ENCODE assay signal across 12 cellular contexts in genomic region chr1:81808760-81809159, GRCh38. TPM values are rescaled to one million over a fixed set of nuclear protein-coding genes. Genes with fewer than 3 reads are reported as not detected.
DNase-seq lines count a peak whose midpoint lies in the region; ATAC-seq, FAIRE-seq and TF ChIP-seq lines count a peak whose summit lies in the region.
"Had no signal": no experiment of that assay in that cellular context is flagged by ENCODE, and none has a peak within 500 bp of the region (broad histone marks: within the 10 kb centered on the region; RNA-seq: fewer than 3 reads in every experiment).

No MANE protein-coding gene starts in this region.

- H3K27ac ChIP-seq in ascending aorta (peak overlapping the region; percentile 58 to 71), upper lobe of right lung (no peak overlapping the region)
- H3K27ac ChIP-seq: epithelial cell of prostate had no signal

- no peak for DNase-seq in left ventricle myocardium superior
- no peak for DNase-seq in Right ventricle myocardium superior
- no peak for DNase-seq in ascending aorta (ENCODE audit: low spot score in 2 of 2)
- no peak for DNase-seq in left lobe of liver (ENCODE audit: low spot score)
- DNase-seq in upper lobe of right lung, result no peak
- no peak for DNase-seq in NCI-H1092 (lab: John Stamatoyannopoulos, UW)
- no peak for DNase-seq in HTR-8/SVneo (ENCODE audit: insufficient read length, low spot score)
- DNase-seq: activated CD8-positive, alpha-beta T cell treated with anti-CD3 and anti-CD28 coated beads, Interleukin-2, amount 10 ng/mL, durations not matched to agents 7 days and 5 days; NCI-H2171; stimulated activated naive CD4-positive, alpha-beta T cell treated with Interleukin-2 at 50 U/mL for 16 hours had no signal

- H3K27me3 ChIP-seq in ascending aorta (no peaks in the 10 kb centered on the region), upper lobe of right lung (peaks cover 11% of the 10 kb centered on the region)

- H3K36me3 ChIP-seq in ascending aorta (no peaks in the 10 kb centered on the region), upper lobe of right lung (no peaks in the 10 kb centered on the region)

- H3K4me1 ChIP-seq in ascending aorta (peaks cover 0 to 22% of the 10 kb centered on the region in 2 donors), upper lobe of right lung (peaks cover 10% of the 10 kb centered on the region)

- peak in 1 of 3 experiments; percentile 14 for TF ChIP-seq CTCF in ascending aorta (IDR thresholded peaks at IDR 0.05)
- no peak for TF ChIP-seq CTCF in upper lobe of right lung (IDR thresholded peaks at IDR 0.05)

- no peak for FAIRE-seq in HTR-8/SVneo (lab: Jason Lieb, UNC)

- H3K4me3 ChIP-seq in ascending aorta (peak overlapping the region in 1 of 2 donors; percentile 45), upper lobe of right lung (peak overlapping the region; percentile 2)

- ATAC-seq in left ventricle myocardium superior, result peak; percentile 53
- no peak for ATAC-seq in Right ventricle myocardium superior (ENCODE audit: poor library complexity)
- peak; percentile 68 for ATAC-seq in left lobe of liver
- ATAC-seq in upper lobe of right lung, result no peak
- no peak for ATAC-seq in HG03108 (IDR thresholded peaks at IDR 0.05; ENCODE audit: unreplicated experiment)
- ATAC-seq: activated CD8-positive, alpha-beta T cell treated with anti-CD3 and anti-CD28 coated beads, Interleukin-2, amount 10 ng/mL, durations not matched to agents 7 days and 5 days had no signal

- H3K9me3 ChIP-seq in ascending aorta, result no peaks in the 10 kb centered on the region
- no peaks in the 10 kb centered on the region for H3K9me3 ChIP-seq in upper lobe of right lung

- intact Hi-C loops in left ventricle myocardium superior (cut with micrococcal nuclease), result loop anchor here (10.0 kb wide), 1 partner anchor 166 kb away; no protein-coding TSS in a partner anchor
- intact Hi-C loops in Right ventricle myocardium superior (cut with DNase I), result no loop called here
- intact Hi-C loops in ascending aorta (cut with DNase I), result loop anchor here (10.0 kb wide), 2 partner anchors 586 to 756 kb away; no protein-coding TSS in a partner anchor
- intact Hi-C loops in upper lobe of right lung (cut with DNase I), result no loop called here

RNA-seq across cellular contexts. Expression of gene ADGRL2, which starts 8.0 kb away (rescaled TPM):
- total RNA-seq in left ventricle myocardium superior (48.1 TPM), Right ventricle myocardium superior (37.9 TPM), ascending aorta (48.9 TPM), left lobe of liver (36.5 TPM), upper lobe of right lung (104 TPM)
- total RNA-seq: activated CD8-positive, alpha-beta T cell treated with anti-CD3 and anti-CD28 coated beads, Interleukin-2, amount 10 ng/mL, durations not matched to agents 7 days and 5 days had no signal

Comparison
In these comparisons a context has a peak if more than half of its experiments do, and no peak if none do; other contexts are left out.
1. ATAC-seq: peak in left ventricle myocardium superior (single experiment) and left lobe of liver (single experiment); none in Right ventricle myocardium superior (single experiment), upper lobe of right lung (single experiment) and HG03108 (single experiment).
2. intact Hi-C loops: an anchor here in left ventricle myocardium superior (10.0 kb wide) and ascending aorta (10.0 kb wide); none called in Right ventricle myocardium superior and upper lobe of right lung.